10 cellular contexts compared by ENCODE assay signal in the genomic region with DNA sequence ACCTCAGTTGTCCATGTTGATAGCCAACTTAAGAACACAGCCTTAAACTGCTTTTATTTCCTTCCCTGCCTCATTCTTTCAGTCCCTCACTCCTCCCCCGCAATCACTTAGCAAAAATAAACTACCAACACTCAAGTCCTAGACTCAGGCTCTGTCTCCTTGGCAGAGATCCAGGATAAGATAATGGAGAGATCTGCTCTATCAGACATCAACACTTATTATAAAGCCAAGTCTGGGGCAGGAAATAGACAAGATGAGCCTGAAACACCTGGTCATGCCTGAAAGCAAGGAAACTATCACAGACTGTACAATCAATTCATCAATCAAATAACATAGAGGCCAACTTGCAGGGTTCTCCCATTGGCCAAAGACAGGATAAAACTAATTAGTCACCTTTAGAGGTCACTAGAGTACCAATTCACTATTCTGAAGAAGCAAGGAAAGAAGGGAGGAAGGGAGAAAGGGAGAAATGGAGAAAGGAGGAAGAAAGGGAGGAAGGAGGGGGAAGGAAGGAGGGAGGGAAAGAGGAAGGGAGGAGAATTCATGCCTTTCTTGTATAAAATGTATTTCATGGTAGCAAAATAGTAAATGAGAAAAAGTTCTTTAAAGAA. TPM values are rescaled to one million over a fixed set of nuclear protein-coding genes. Genes with fewer than 3 reads are reported as not detected.
DNase-seq lines count a peak whose midpoint lies in the region; ATAC-seq and TF ChIP-seq lines count a peak whose summit lies in the region.
"Had no signal": no experiment of that assay in that cellular context is flagged by ENCODE, and none has a peak within 500 bp of the region (broad histone marks: within the 10 kb centered on the region; RNA-seq: fewer than 3 reads in every experiment).

No MANE protein-coding gene starts in this region.

- peaks cover 11% of the 10 kb centered on the region for H3K9me3 Mint-ChIP-seq in WTC11

- no peaks in the 10 kb centered on the region for H3K36me3 Mint-ChIP-seq in WTC11

- ATAC-seq in WTC11, result peak; percentile 78
- ATAC-seq in GM18498 (IDR thresholded peaks at IDR 0.05; ENCODE audit: unreplicated experiment), result no peak

- no peak for TF ChIP-seq CTCF in WTC11 (IDR thresholded peaks at IDR 0.05)

- no peak overlapping the region for H3K27ac Mint-ChIP-seq in WTC11

- CTCF ChIA-PET in WTC11 (lab: Charles Lee), result interaction anchor here (0.5 to 1.1 kb wide), 2 partner anchors 16 to 97 kb away, joined by 3 to 5 read pairs; a partner anchor contains a TSS

- no peaks in the 10 kb centered on the region for H3K27me3 Mint-ChIP-seq in WTC11 (ENCODE audit: low read depth)

- H3K4me3 Mint-ChIP-seq in WTC11, result no peak overlapping the region

- POLR2A ChIA-PET in WTC11 (lab: Charles Lee), result no interaction called here

- peaks cover 17% of the 10 kb centered on the region for H3K4me1 Mint-ChIP-seq in WTC11

- peak; percentile 4 for DNase-seq in EH (ENCODE audit: low read depth)
- DNase-seq in LHCN-M2 (ENCODE audit: low read depth), result peak; percentile 19
- no peak for DNase-seq in WTC11 (ENCODE audit: low spot score)
- DNase-seq in lung microvascular endothelial cell (ENCODE audit: low read depth in 2 of 2), result peak; percentile 2 to 12
- no peak for DNase-seq in HuH-7 (ENCODE audit: low spot score)
- DNase-seq in effector CD8-positive, alpha-beta T cell (lab: John Stamatoyannopoulos, UW), result no peak
- DNase-seq: GM23248, hypothalamus, RPMI8226 had no signal

TF ChIP-seq in WTC11, 78 proteins besides CTCF, POLR2A, EP300 and RAD21 (continues in another document):
- TF ChIP-seq, protein P1, sequence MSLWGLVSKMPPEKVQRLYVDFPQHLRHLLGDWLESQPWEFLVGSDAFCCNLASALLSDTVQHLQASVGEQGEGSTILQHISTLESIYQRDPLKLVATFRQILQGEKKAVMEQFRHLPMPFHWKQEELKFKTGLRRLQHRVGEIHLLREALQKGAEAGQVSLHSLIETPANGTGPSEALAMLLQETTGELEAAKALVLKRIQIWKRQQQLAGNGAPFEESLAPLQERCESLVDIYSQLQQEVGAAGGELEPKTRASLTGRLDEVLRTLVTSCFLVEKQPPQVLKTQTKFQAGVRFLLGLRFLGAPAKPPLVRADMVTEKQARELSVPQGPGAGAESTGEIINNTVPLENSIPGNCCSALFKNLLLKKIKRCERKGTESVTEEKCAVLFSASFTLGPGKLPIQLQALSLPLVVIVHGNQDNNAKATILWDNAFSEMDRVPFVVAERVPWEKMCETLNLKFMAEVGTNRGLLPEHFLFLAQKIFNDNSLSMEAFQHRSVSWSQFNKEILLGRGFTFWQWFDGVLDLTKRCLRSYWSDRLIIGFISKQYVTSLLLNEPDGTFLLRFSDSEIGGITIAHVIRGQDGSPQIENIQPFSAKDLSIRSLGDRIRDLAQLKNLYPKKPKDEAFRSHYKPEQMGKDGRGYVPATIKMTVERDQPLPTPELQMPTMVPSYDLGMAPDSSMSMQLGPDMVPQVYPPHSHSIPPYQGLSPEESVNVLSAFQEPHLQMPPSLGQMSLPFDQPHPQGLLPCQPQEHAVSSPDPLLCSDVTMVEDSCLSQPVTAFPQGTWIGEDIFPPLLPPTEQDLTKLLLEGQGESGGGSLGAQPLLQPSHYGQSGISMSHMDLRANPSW (CRISPR knock-in tag; conservative IDR thresholded peaks at IDR 0.05; ENCODE audit: low read depth), result no peak
- no peak for TF ChIP-seq ZNF121 (CRISPR knock-in tag; IDR thresholded peaks at IDR 0.05)
- TF ChIP-seq, protein P2, sequence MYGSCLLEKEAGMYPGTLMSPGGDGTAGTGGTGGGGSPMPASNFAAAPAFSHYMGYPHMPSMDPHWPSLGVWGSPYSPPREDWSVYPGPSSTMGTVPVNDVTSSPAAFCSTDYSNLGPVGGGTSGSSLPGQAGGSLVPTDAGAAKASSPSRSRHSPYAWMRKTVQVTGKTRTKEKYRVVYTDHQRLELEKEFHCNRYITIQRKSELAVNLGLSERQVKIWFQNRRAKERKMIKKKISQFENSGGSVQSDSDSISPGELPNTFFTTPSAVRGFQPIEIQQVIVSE (CRISPR knock-in tag; IDR thresholded peaks at IDR 0.05; ENCODE audit: borderline replicate concordance), result no peak
- TF ChIP-seq, protein P3, sequence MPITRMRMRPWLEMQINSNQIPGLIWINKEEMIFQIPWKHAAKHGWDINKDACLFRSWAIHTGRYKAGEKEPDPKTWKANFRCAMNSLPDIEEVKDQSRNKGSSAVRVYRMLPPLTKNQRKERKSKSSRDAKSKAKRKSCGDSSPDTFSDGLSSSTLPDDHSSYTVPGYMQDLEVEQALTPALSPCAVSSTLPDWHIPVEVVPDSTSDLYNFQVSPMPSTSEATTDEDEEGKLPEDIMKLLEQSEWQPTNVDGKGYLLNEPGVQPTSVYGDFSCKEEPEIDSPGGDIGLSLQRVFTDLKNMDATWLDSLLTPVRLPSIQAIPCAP (CRISPR knock-in tag; IDR thresholded peaks at IDR 0.05), result no peak
- no peak for TF ChIP-seq SMAD4 (CRISPR knock-in tag; IDR thresholded peaks at IDR 0.05)
- TF ChIP-seq, protein P4, sequence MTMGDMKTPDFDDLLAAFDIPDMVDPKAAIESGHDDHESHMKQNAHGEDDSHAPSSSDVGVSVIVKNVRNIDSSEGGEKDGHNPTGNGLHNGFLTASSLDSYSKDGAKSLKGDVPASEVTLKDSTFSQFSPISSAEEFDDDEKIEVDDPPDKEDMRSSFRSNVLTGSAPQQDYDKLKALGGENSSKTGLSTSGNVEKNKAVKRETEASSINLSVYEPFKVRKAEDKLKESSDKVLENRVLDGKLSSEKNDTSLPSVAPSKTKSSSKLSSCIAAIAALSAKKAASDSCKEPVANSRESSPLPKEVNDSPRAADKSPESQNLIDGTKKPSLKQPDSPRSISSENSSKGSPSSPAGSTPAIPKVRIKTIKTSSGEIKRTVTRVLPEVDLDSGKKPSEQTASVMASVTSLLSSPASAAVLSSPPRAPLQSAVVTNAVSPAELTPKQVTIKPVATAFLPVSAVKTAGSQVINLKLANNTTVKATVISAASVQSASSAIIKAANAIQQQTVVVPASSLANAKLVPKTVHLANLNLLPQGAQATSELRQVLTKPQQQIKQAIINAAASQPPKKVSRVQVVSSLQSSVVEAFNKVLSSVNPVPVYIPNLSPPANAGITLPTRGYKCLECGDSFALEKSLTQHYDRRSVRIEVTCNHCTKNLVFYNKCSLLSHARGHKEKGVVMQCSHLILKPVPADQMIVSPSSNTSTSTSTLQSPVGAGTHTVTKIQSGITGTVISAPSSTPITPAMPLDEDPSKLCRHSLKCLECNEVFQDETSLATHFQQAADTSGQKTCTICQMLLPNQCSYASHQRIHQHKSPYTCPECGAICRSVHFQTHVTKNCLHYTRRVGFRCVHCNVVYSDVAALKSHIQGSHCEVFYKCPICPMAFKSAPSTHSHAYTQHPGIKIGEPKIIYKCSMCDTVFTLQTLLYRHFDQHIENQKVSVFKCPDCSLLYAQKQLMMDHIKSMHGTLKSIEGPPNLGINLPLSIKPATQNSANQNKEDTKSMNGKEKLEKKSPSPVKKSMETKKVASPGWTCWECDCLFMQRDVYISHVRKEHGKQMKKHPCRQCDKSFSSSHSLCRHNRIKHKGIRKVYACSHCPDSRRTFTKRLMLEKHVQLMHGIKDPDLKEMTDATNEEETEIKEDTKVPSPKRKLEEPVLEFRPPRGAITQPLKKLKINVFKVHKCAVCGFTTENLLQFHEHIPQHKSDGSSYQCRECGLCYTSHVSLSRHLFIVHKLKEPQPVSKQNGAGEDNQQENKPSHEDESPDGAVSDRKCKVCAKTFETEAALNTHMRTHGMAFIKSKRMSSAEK (CRISPR knock-in tag; IDR thresholded peaks at IDR 0.05; ENCODE audit: borderline replicate concordance), result no peak
- TF ChIP-seq, protein P5, sequence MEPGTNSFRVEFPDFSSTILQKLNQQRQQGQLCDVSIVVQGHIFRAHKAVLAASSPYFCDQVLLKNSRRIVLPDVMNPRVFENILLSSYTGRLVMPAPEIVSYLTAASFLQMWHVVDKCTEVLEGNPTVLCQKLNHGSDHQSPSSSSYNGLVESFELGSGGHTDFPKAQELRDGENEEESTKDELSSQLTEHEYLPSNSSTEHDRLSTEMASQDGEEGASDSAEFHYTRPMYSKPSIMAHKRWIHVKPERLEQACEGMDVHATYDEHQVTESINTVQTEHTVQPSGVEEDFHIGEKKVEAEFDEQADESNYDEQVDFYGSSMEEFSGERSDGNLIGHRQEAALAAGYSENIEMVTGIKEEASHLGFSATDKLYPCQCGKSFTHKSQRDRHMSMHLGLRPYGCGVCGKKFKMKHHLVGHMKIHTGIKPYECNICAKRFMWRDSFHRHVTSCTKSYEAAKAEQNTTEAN (CRISPR knock-in tag; IDR thresholded peaks at IDR 0.05), result no peak
- TF ChIP-seq, protein P6, sequence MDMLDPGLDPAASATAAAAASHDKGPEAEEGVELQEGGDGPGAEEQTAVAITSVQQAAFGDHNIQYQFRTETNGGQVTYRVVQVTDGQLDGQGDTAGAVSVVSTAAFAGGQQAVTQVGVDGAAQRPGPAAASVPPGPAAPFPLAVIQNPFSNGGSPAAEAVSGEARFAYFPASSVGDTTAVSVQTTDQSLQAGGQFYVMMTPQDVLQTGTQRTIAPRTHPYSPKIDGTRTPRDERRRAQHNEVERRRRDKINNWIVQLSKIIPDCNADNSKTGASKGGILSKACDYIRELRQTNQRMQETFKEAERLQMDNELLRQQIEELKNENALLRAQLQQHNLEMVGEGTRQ (CRISPR knock-in tag; IDR thresholded peaks at IDR 0.05), result no peak
- TF ChIP-seq KAT7 (CRISPR knock-in tag; IDR thresholded peaks at IDR 0.05; ENCODE audit: borderline replicate concordance), result no peak
- TF ChIP-seq, protein P7, sequence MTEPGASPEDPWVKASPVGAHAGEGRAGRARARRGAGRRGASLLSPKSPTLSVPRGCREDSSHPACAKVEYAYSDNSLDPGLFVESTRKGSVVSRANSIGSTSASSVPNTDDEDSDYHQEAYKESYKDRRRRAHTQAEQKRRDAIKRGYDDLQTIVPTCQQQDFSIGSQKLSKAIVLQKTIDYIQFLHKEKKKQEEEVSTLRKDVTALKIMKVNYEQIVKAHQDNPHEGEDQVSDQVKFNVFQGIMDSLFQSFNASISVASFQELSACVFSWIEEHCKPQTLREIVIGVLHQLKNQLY (CRISPR knock-in tag; IDR thresholded peaks at IDR 0.05), result no peak
- no peak for TF ChIP-seq NFE2L1 (CRISPR knock-in tag; IDR thresholded peaks at IDR 0.05)

RNA-seq across cellular contexts. Expression of a gene that starts 15.6 kb away (rescaled TPM):
- under 0.01 TPM in 1 of 2 replicates, not detected in the other for total RNA-seq in LHCN-M2 (2014; rRNA removed)
- 0.10 TPM for polyA plus RNA-seq in LHCN-M2 (2012)
- total RNA-seq in WTC11 (2021), result 2.6 to 3.3 TPM (median 3.0 TPM) in 3 replicates
- not detected in 2 replicates for total RNA-seq in lung microvascular endothelial cell

Comparison
In these comparisons a context has a peak if more than half of its experiments do, and no peak if none do; other contexts are left out.
1. DNase-seq: peak in EH (single experiment), LHCN-M2 (single experiment) and lung microvascular endothelial cell (2 of 2); none in WTC11 (single experiment), HuH-7 (single experiment) and effector CD8-positive, alpha-beta T cell (single experiment).